1 cellular context compared by ENCODE assay signal in genomic region chr1:109386054-109386717, GRCh38.
TF ChIP-seq lines count a peak whose summit lies in the region.

No MANE protein-coding gene starts in this region.

TF ChIP-seq in HepG2, 621 proteins besides CTCF, POLR2A, EP300 and RAD21 (continued from another document):
- no peak for TF ChIP-seq PRDM4 (CRISPR knock-in tag; IDR thresholded peaks at IDR 0.05; ENCODE audit: borderline replicate concordance)
- TF ChIP-seq, protein P1, sequence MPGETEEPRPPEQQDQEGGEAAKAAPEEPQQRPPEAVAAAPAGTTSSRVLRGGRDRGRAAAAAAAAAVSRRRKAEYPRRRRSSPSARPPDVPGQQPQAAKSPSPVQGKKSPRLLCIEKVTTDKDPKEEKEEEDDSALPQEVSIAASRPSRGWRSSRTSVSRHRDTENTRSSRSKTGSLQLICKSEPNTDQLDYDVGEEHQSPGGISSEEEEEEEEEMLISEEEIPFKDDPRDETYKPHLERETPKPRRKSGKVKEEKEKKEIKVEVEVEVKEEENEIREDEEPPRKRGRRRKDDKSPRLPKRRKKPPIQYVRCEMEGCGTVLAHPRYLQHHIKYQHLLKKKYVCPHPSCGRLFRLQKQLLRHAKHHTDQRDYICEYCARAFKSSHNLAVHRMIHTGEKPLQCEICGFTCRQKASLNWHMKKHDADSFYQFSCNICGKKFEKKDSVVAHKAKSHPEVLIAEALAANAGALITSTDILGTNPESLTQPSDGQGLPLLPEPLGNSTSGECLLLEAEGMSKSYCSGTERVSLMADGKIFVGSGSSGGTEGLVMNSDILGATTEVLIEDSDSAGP (CRISPR knock-in tag; IDR thresholded peaks at IDR 0.05; ENCODE audit: borderline replicate concordance), result no peak
- TF ChIP-seq RCOR2 (CRISPR knock-in tag; IDR thresholded peaks at IDR 0.05), result no peak
- no peak for TF ChIP-seq FOXK1 (CRISPR knock-in tag; IDR thresholded peaks at IDR 0.05; ENCODE audit: borderline replicate concordance, low read depth)
- no peak for TF ChIP-seq SRY (CRISPR knock-in tag; IDR thresholded peaks at IDR 0.05)
- no peak for TF ChIP-seq ZNF710 (CRISPR knock-in tag; IDR thresholded peaks at IDR 0.05; ENCODE audit: borderline replicate concordance)
- TF ChIP-seq ZNF788 (CRISPR knock-in tag; IDR thresholded peaks at IDR 0.05; ENCODE audit: borderline replicate concordance), result no peak
- TF ChIP-seq IKZF4 (CRISPR knock-in tag; IDR thresholded peaks at IDR 0.05; ENCODE audit: borderline replicate concordance, low read depth, not compliant biosample characterization), result no peak
- no peak for TF ChIP-seq HNF1A (IDR thresholded peaks at IDR 0.05; ENCODE audit: low read depth)
- no peak for TF ChIP-seq HNF1A (CRISPR knock-in tag; IDR thresholded peaks at IDR 0.05; ENCODE audit: borderline replicate concordance)
- TF ChIP-seq ZNF567 (CRISPR knock-in tag; IDR thresholded peaks at IDR 0.05; ENCODE audit: borderline replicate concordance), result no peak
- no peak for TF ChIP-seq ZSCAN22 (CRISPR knock-in tag; IDR thresholded peaks at IDR 0.05)
- no peak for TF ChIP-seq NCOR1 (IDR thresholded peaks at IDR 0.05; ENCODE audit: borderline replicate concordance, low read length)
- TF ChIP-seq HDAC6 (IDR thresholded peaks at IDR 0.05; ENCODE audit: low read depth, low read length), result no peak
- no peak for TF ChIP-seq CCAR2 (optimal IDR thresholded peaks at IDR 0.05; ENCODE audit: low read depth, low read length)
- no peak for TF ChIP-seq MIER2 (CRISPR knock-in tag; IDR thresholded peaks at IDR 0.05)
- TF ChIP-seq ZNF460 (CRISPR knock-in tag; IDR thresholded peaks at IDR 0.05; ENCODE audit: borderline replicate concordance), result peak; percentile 42; the same call in 1 of the 2 replicates
TF ChIP-seq in HepG2: peak in this region for 2.
